8 cellular contexts compared by ENCODE assay signal in the genomic region with DNA sequence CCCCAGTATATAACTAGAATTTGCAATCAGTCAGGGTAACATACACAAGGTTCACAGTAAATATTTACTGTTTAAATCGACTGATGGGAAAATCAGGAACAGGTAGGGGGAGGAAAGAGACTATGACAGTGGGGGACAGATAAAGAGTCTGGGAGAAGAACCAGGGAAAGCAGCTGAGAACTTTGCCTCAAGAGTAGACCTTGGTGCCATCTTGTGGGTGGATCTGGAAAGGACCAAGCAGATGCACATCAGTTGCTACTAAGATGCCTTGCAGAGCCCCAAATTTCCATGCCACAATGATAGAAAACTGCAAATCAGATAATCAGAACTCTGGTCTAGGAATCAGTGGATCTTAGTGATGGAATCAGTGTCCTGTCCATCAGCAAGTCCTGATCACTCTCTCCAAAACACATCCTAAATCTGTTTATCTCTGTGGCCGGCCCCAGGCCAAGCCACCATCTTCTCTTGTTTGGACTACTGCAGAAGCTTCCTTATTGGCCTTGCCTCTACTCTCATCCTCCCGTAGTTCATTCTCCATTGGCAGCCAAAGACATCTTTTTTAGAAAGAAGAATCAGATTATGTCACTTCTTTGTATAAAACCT.
DNase-seq lines count a peak whose midpoint lies in the region; ATAC-seq and TF ChIP-seq lines count a peak whose summit lies in the region.

No MANE protein-coding gene starts in this region.

- H3K27me3 Mint-ChIP-seq in WTC11 (ENCODE audit: low read depth) = no peaks in the 10 kb centered on the region
- no peaks in the 10 kb centered on the region for H3K27me3 Mint-ChIP-seq in endodermal cell (ENCODE audit: insufficient read depth)

- TF ChIP-seq CTCF in GM10266 (IDR thresholded peaks at IDR 0.05; ENCODE audit: control insufficient read depth, insufficient read depth, low read depth, missing control alignments) = peak; percentile 68
- TF ChIP-seq CTCF in LNCaP clone FGC (IDR thresholded peaks at IDR 0.05; ENCODE audit: control insufficient read depth, extremely low read depth, insufficient read depth) = peak; percentile 65
- no peak for TF ChIP-seq CTCF in WTC11 (IDR thresholded peaks at IDR 0.05)
- peak; percentile 83 for TF ChIP-seq CTCF in endodermal cell (conservative IDR thresholded peaks at IDR 0.05)
- peak; percentile 58 to 67 (median 60) for TF ChIP-seq CTCF in transverse colon (IDR thresholded peaks at IDR 0.05)

- no peak for TF ChIP-seq POLR2A in transverse colon (IDR thresholded peaks at IDR 0.05)

- in situ Hi-C loops in transverse colon (cut with MboI; ENCODE audit: low pct_ligation_motif_present in 1 of 4, low pct_unique_long_range_greater_than_20kb in 1 of 4, low sequenced_read_pairs in 3 of 4) = loop anchor here in 3 of 4 donors (5.0 to 10.0 kb wide), 3 partner anchors 80 to 92 kb away; no protein-coding TSS in a partner anchor

- TF ChIP-seq EP300 in transverse colon (IDR thresholded peaks at IDR 0.05; ENCODE audit: low read depth) = no peak

- H3K4me1 ChIP-seq in endodermal cell (ENCODE audit: control insufficient read depth, insufficient read depth, low read length) (peaks cover 8% of the 10 kb centered on the region), transverse colon (peaks cover 9 to 57% (median 16%) of the 10 kb centered on the region in 4 donors)

- intact Hi-C loops in transverse colon (cut with DNase I; ENCODE audit: low total_unique reads) = loop anchor here (5.0 kb wide), 1 partner anchor 82 kb away; no protein-coding TSS in a partner anchor

- H3K36me3 ChIP-seq in endodermal cell (ENCODE audit: control insufficient read depth, insufficient read depth, low read length) (no peaks in the 10 kb centered on the region), transverse colon (no peaks in the 10 kb centered on the region)

- 60 to 64% methylated on average over 3 of the region's 3 CpGs for WGBS in endodermal cell (ENCODE audit: insufficient coverage in 1 of 2, insufficient read length in 1 of 2), 2 experiments
- WGBS in transverse colon (ENCODE audit: low coverage in 1 of 2), 2 donors = 22 to 41% methylated on average over 1 to 3 of the region's 3 CpGs

- no peak overlapping the region for H3K9ac ChIP-seq in endodermal cell (ENCODE audit: extremely low read depth, low read length, poor library complexity, severe bottlenecking)

- H3K4me1 Mint-ChIP-seq in WTC11 = peaks cover 14% of the 10 kb centered on the region; the same call in 1 of the 2 replicates
- peaks cover 17% of the 10 kb centered on the region for H3K4me1 Mint-ChIP-seq in endodermal cell

- H3K9me3 ChIP-seq in endodermal cell (ENCODE audit: control insufficient read depth, low read length) (no peaks in the 10 kb centered on the region), transverse colon (no peaks in the 10 kb centered on the region)

- H3K27ac Mint-ChIP-seq in WTC11 (no peak overlapping the region), endodermal cell (no peak overlapping the region)

- H3K4me3 ChIP-seq in LNCaP clone FGC (ENCODE audit: low read depth, low read length) (no peak overlapping the region), endodermal cell (ENCODE audit: low read length) (no peak overlapping the region), transverse colon (no peak overlapping the region)

- POLR2A ChIA-PET in WTC11 (lab: Charles Lee) = interaction anchor here (0.8 kb wide), 1 partner anchor 63 kb away, joined by 3 read pairs; no protein-coding TSS in a partner anchor

- no peak overlapping the region for H3K4me3 Mint-ChIP-seq in WTC11
- H3K4me3 Mint-ChIP-seq in endodermal cell = no peak overlapping the region

- H3K36me3 Mint-ChIP-seq in WTC11 = no peaks in the 10 kb centered on the region
- no peaks in the 10 kb centered on the region for H3K36me3 Mint-ChIP-seq in endodermal cell (ENCODE audit: low read depth)

- peak; percentile 94 for ATAC-seq in WTC11
- ATAC-seq in HG03139 (IDR thresholded peaks at IDR 0.05; ENCODE audit: unreplicated experiment) = no peak

- DNase-seq in AG08395 (ENCODE audit: low spot score) (peak; percentile 60), GM10266 (ENCODE audit: extremely low spot score) (no peak), LNCaP clone FGC (ENCODE audit: low read depth) (no peak), WTC11 (ENCODE audit: low spot score) (peak; percentile 64), endodermal cell (peak; percentile 83), mucosa of gallbladder (ENCODE audit: low spot score) (peak; percentile 78), transverse colon (peak; percentile 70)

- H3K9me3 Mint-ChIP-seq in WTC11 (no peaks in the 10 kb centered on the region), endodermal cell (no peaks in the 10 kb centered on the region)

- H3K27ac ChIP-seq in endodermal cell (ENCODE audit: low read depth, low read length) = no peak overlapping the region
- H3K27ac ChIP-seq in transverse colon = peak overlapping the region in 2 of 4 donors; percentile 6 to 11

- CTCF ChIA-PET in WTC11 (lab: Charles Lee) = interaction anchor here (0.6 to 3.0 kb wide), 21 partner anchors 9 to 456 kb away, joined by 3 to 19 read pairs (median 5); a partner anchor contains a TSS

- no peaks in the 10 kb centered on the region for H3K27me3 ChIP-seq in endodermal cell (ENCODE audit: control insufficient read depth, insufficient read depth, low read length, poor library complexity, severe bottlenecking)
- no peaks in the 10 kb centered on the region for H3K27me3 ChIP-seq in transverse colon

TF ChIP-seq in WTC11, 78 proteins besides CTCF, POLR2A, EP300 and RAD21:
- TF ChIP-seq FOXK1 (CRISPR knock-in tag; IDR thresholded peaks at IDR 0.05) (no peak), ETV6 (CRISPR knock-in tag; IDR thresholded peaks at IDR 0.05) (no peak), KAT7 (CRISPR knock-in tag; IDR thresholded peaks at IDR 0.05; ENCODE audit: borderline replicate concordance) (no peak)
- TF ChIP-seq, protein P1, sequence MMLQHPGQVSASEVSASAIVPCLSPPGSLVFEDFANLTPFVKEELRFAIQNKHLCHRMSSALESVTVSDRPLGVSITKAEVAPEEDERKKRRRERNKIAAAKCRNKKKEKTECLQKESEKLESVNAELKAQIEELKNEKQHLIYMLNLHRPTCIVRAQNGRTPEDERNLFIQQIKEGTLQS (CRISPR knock-in tag; conservative IDR thresholded peaks at IDR 0.05) = no peak
TF ChIP-seq in WTC11: peak in this region for 0.

Comparison
In these comparisons a context has a peak if more than half of its experiments do, and no peak if none do; other contexts are left out.
1. DNase-seq: peak in AG08395 (single experiment), WTC11 (single experiment), endodermal cell (single experiment), mucosa of gallbladder (single experiment) and transverse colon (single experiment); none in GM10266 (single experiment) and LNCaP clone FGC (single experiment).